ENCODE assay signal across 22 cellular contexts in genomic region chr1:218772575-218772974, GRCh38.
DNase-seq lines count a peak whose midpoint lies in the region; ATAC-seq and TF ChIP-seq lines count a peak whose summit lies in the region.
"Had no signal": no experiment of that assay in that cellular context is flagged by ENCODE, and none has a peak within 500 bp of the region (broad histone marks: within the 10 kb centered on the region; RNA-seq: fewer than 3 reads in every experiment).

No MANE protein-coding gene starts in this region.

- no peak overlapping the region for H3K27ac Mint-ChIP-seq in MCF 10A (ENCODE audit: low read depth, unreplicated experiment)
- H3K27ac Mint-ChIP-seq in activated CD4-positive, alpha-beta memory T cell treated with anti-CD3 and anti-CD28 coated beads for 36 hours = no peak overlapping the region
- H3K27ac Mint-ChIP-seq: CD8-positive, alpha-beta memory T cell; natural killer cell treated with Interleukin-12 subunit alpha and Interleukin-12 subunit beta and Interleukin-15 and Interleukin-18, amount 100 ng/mL, for 72 hours had no signal

- in situ Hi-C loops in astrocyte of the cerebellum (cut with HindIII; ENCODE audit: low sequenced_read_pairs) = no loop called here

- peak; percentile 46 for DNase-seq in MCF 10A (ENCODE audit: unreplicated experiment)
- no peak for DNase-seq in breast epithelium (ENCODE audit: low spot score in 2 of 2)
- DNase-seq in astrocyte of the cerebellum (ENCODE audit: low read depth) = peak; percentile 27
- DNase-seq in fibroblast of the conjunctiva (ENCODE audit: low read depth) = peak; percentile 38
- peak; percentile 77 for DNase-seq in stromal cell of bone marrow (ENCODE audit: low read depth)
- no peak for DNase-seq in activated CD4-positive, alpha-beta memory T cell treated with anti-CD3 and anti-CD28 coated beads for 36 hours
- DNase-seq in NCI-H345 treated with DMSO at 0.1 percent for 48 hours (lab: John Stamatoyannopoulos, UW; ENCODE audit: unreplicated experiment) = no peak
- DNase-seq: 8988T; adrenal gland; CD8-positive, alpha-beta memory T cell; DMS79; NCI-H1105; NCI-H2171; NCI-H748 treated with DMSO at 0.1 percent for 48 hours; OCI-M1; stimulated activated CD4-positive, alpha-beta T cell treated with anti-CD3 and anti-CD28 coated beads, Interleukin-15, amount 100 ng/mL, for 24 hours; stimulated activated naive CD4-positive, alpha-beta T cell treated with Interleukin-2 at 50 U/mL for 16 hours had no signal

- POLR2A ChIA-PET in MCF 10A (lab: Yijun Ruan, JAX) = interaction anchor here (0.6 to 1.5 kb wide), 3 partner anchors 10 to 153 kb away, joined by 3 to 4 read pairs (median 3); no protein-coding TSS in a partner anchor
- POLR2A ChIA-PET in activated CD4-positive, alpha-beta memory T cell treated with anti-CD3 and anti-CD28 coated beads for 36 hours (lab: Charles Lee) = no interaction called here

- intact Hi-C loops in MCF 10A (cut with micrococcal nuclease) = no loop called here
- intact Hi-C loops in breast epithelium (cut with DNase I; ENCODE audit: low total_unique reads) = no loop called here
- intact Hi-C loops in activated CD4-positive, alpha-beta memory T cell treated with anti-CD3 and anti-CD28 coated beads for 36 hours (cut with micrococcal nuclease) = no loop called here

- H3K4me3 ChIP-seq in breast epithelium (no peak overlapping the region), astrocyte of the cerebellum (ENCODE audit: low read depth, low read length) (no peak overlapping the region)
- H3K4me3 ChIP-seq: adrenal gland, K562, SJSA1 had no signal

- peaks cover 6% of the 10 kb centered on the region for H3K4me1 Mint-ChIP-seq in MCF 10A (ENCODE audit: insufficient read depth, unreplicated experiment)
- no peaks in the 10 kb centered on the region for H3K4me1 Mint-ChIP-seq in activated CD4-positive, alpha-beta memory T cell treated with anti-CD3 and anti-CD28 coated beads for 36 hours (ENCODE audit: low read depth)
- H3K4me1 Mint-ChIP-seq: CD8-positive, alpha-beta memory T cell had no signal

- no peak for ATAC-seq in GM19035 (IDR thresholded peaks at IDR 0.05; ENCODE audit: unreplicated experiment)
- ATAC-seq: activated CD4-positive, CD25-positive, alpha-beta regulatory T cell treated with anti-CD3 and anti-CD28 coated beads, Interleukin-2, amount 50 U/mL, for 24 hours; K562; natural killer cell treated with Interleukin-12 subunit alpha and Interleukin-12 subunit beta and Interleukin-15 and Interleukin-18, amount 100 ng/mL, for 72 hours had no signal

- TF ChIP-seq CTCF in MCF 10A (IDR thresholded peaks at IDR 0.05; ENCODE audit: unreplicated experiment) = no peak
- TF ChIP-seq CTCF in breast epithelium (IDR thresholded peaks at IDR 0.05) = no peak
- no peak for TF ChIP-seq CTCF in astrocyte of the cerebellum (IDR thresholded peaks at IDR 0.05; ENCODE audit: low read depth, low read length, missing control alignments)

- no peak overlapping the region for H3K4me3 Mint-ChIP-seq in MCF 10A (ENCODE audit: unreplicated experiment)
- H3K4me3 Mint-ChIP-seq in activated CD4-positive, alpha-beta memory T cell treated with anti-CD3 and anti-CD28 coated beads for 36 hours = no peak overlapping the region
- H3K4me3 Mint-ChIP-seq: CD8-positive, alpha-beta memory T cell; natural killer cell treated with Interleukin-12 subunit alpha and Interleukin-12 subunit beta and Interleukin-15 and Interleukin-18, amount 100 ng/mL, for 72 hours had no signal

- no peaks in the 10 kb centered on the region for H3K9me3 ChIP-seq in breast epithelium
- H3K9me3 ChIP-seq: adrenal gland, SJSA1 had no signal

- no peaks in the 10 kb centered on the region for H3K9me3 Mint-ChIP-seq in MCF 10A (ENCODE audit: unreplicated experiment)
- no peaks in the 10 kb centered on the region for H3K9me3 Mint-ChIP-seq in activated CD4-positive, alpha-beta memory T cell treated with anti-CD3 and anti-CD28 coated beads for 36 hours

- no peaks in the 10 kb centered on the region for H3K4me1 ChIP-seq in breast epithelium
- H3K4me1 ChIP-seq: adrenal gland, SJSA1 had no signal

- no TSS peak for BruUV-seq in MCF 10A (replicated peaks; lab: Mats Ljungman, UMichigan)

- no peaks in the 10 kb centered on the region for H3K27me3 ChIP-seq in breast epithelium
- H3K27me3 ChIP-seq: adrenal gland, SJSA1 had no signal

- CTCF ChIA-PET in MCF 10A (lab: Yijun Ruan, JAX) = interaction anchor here (0.7 to 1.0 kb wide), 2 partner anchors 21 to 658 kb away, joined by 3 read pairs; no protein-coding TSS in a partner anchor
- CTCF ChIA-PET in activated CD4-positive, alpha-beta memory T cell treated with anti-CD3 and anti-CD28 coated beads for 36 hours (lab: Charles Lee) = no interaction called here

- H3K36me3 Mint-ChIP-seq in MCF 10A (ENCODE audit: insufficient read depth, unreplicated experiment) = no peaks in the 10 kb centered on the region
- no peaks in the 10 kb centered on the region for H3K36me3 Mint-ChIP-seq in activated CD4-positive, alpha-beta memory T cell treated with anti-CD3 and anti-CD28 coated beads for 36 hours
- H3K36me3 Mint-ChIP-seq: CD8-positive, alpha-beta memory T cell; natural killer cell treated with Interleukin-12 subunit alpha and Interleukin-12 subunit beta and Interleukin-15 and Interleukin-18, amount 100 ng/mL, for 72 hours had no signal

- H3K27ac ChIP-seq in breast epithelium = no peak overlapping the region
- H3K27ac ChIP-seq: adrenal gland, SJSA1 had no signal

- TF ChIP-seq POLR2A in breast epithelium (IDR thresholded peaks at IDR 0.05) = no peak

- no peaks in the 10 kb centered on the region for H3K27me3 Mint-ChIP-seq in MCF 10A (ENCODE audit: insufficient read depth, unreplicated experiment)
- H3K27me3 Mint-ChIP-seq in activated CD4-positive, alpha-beta memory T cell treated with anti-CD3 and anti-CD28 coated beads for 36 hours = no peaks in the 10 kb centered on the region
- H3K27me3 Mint-ChIP-seq: CD8-positive, alpha-beta memory T cell; natural killer cell treated with Interleukin-12 subunit alpha and Interleukin-12 subunit beta and Interleukin-15 and Interleukin-18, amount 100 ng/mL, for 72 hours had no signal

- no peaks in the 10 kb centered on the region for H3K36me3 ChIP-seq in breast epithelium
- H3K36me3 ChIP-seq: adrenal gland, SJSA1 had no signal

Comparison
In these comparisons a context has a peak if more than half of its experiments do, and no peak if none do; other contexts are left out.
1. DNase-seq: peak in MCF 10A (single experiment), astrocyte of the cerebellum (single experiment), fibroblast of the conjunctiva (single experiment) and stromal cell of bone marrow (single experiment); none in breast epithelium (0 of 2), activated CD4-positive, alpha-beta memory T cell treated with anti-CD3 and anti-CD28 coated beads for 36 hours (single experiment) and NCI-H345 treated with DMSO at 0.1 percent for 48 hours (single experiment).